Comparison of ENCODE assay signal across 16 cellular contexts in the genomic region with DNA sequence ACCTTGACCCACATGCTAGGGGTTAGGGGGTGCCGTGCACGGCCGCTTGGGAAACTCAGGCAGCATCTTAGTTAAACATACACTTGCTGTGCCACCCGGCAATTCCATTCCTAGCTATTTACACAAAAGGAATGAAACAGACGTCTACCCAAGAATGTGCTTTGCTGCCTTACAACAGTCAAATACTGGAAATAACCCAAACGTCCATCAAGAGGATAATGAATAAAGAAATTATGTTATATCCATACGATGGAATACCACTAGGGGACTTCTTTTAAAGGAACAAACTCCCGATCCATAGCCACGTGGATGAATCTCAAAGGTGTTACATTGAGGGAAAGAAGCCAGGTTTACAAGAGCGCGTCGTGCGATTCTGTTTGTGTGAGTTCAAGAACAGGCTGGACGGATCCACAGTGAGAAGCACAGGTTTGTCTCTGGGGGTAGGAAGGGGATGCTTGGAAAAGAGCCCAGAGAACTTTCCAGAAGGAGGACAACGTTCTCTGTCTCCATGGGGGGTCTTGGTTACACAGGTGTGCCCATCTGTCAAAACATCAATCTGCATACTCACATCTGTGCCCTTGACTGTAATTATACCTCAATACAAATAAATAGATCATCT. TPM values are rescaled to one million over a fixed set of nuclear protein-coding genes. Genes with fewer than 3 reads are reported as not detected.
DNase-seq lines count a peak whose midpoint lies in the region; ATAC-seq and TF ChIP-seq lines count a peak whose summit lies in the region.
"Had no signal": no experiment of that assay in that cellular context is flagged by ENCODE, and none has a peak within 500 bp of the region (broad histone marks: within the 10 kb centered on the region; RNA-seq: fewer than 3 reads in every experiment).

No MANE protein-coding gene starts in this region.

- 90% methylated on average over 13 of the region's 15 CpGs for WGBS in mesenchymal stem cell

- H3K4me1 ChIP-seq in mesenchymal stem cell (ENCODE audit: control insufficient read depth, insufficient read depth, low read depth, low read length) = peaks cover 13% of the 10 kb centered on the region

- no peak overlapping the region for H3K27ac Mint-ChIP-seq in activated naive CD8-positive, alpha-beta T cell treated with anti-CD3 and anti-CD28 coated beads for 36 hours
- H3K27ac Mint-ChIP-seq: T-helper 1 cell treated with Interleukin-12 subunit alpha and Interleukin-12 subunit beta and Interleukin-4 antibody, amounts not matched to agents 30 μg/mL and 1 μg/mL, for 36 hours had no signal

- peak overlapping the region; percentile 45 for H3K9ac ChIP-seq in mesenchymal stem cell (ENCODE audit: low read length)

- CTCF ChIA-PET in BJ (lab: Yijun Ruan, JAX) = interaction anchor here (1.0 kb wide), 1 partner anchor 10 kb away, joined by 4 read pairs; no protein-coding TSS in a partner anchor

- no peak overlapping the region for H3K4me3 ChIP-seq in BJ (ENCODE audit: low read depth, low read length)
- H3K4me3 ChIP-seq in mesenchymal stem cell (ENCODE audit: insufficient read depth in 1 of 2, low read depth in 1 of 2, low read length in 2 of 2) = no peak overlapping the region
- H3K4me3 ChIP-seq: esophagus squamous epithelium, prostate gland had no signal

- no peak overlapping the region for H4K91ac ChIP-seq in mesenchymal stem cell (ENCODE audit: low read length)

- no peaks in the 10 kb centered on the region for H3K36me3 Mint-ChIP-seq in activated naive CD8-positive, alpha-beta T cell treated with anti-CD3 and anti-CD28 coated beads for 36 hours

- no peak overlapping the region for H3K4me3 Mint-ChIP-seq in activated naive CD8-positive, alpha-beta T cell treated with anti-CD3 and anti-CD28 coated beads for 36 hours
- H3K4me3 Mint-ChIP-seq: T-helper 1 cell treated with Interleukin-12 subunit alpha and Interleukin-12 subunit beta and Interleukin-4 antibody, amounts not matched to agents 30 μg/mL and 1 μg/mL, for 36 hours had no signal

- 0 out of 2 replicates have a peak, but pooled peaks have one; percentile 6 for TF ChIP-seq CTCF in BJ (IDR thresholded peaks at IDR 0.05; ENCODE audit: insufficient read depth, low read depth, low read length)

- no peak overlapping the region for H3K14ac ChIP-seq in mesenchymal stem cell (ENCODE audit: low read length in 2 of 2)

- H3K27ac ChIP-seq in mesenchymal stem cell (ENCODE audit: low read length, poor library complexity, severe bottlenecking) = no peak overlapping the region
- H3K27ac ChIP-seq: esophagus squamous epithelium, prostate gland had no signal

- no peak overlapping the region for H2BK12ac ChIP-seq in mesenchymal stem cell (ENCODE audit: low read length in 2 of 2)

- no peak overlapping the region for H3K4me2 ChIP-seq in mesenchymal stem cell (ENCODE audit: low read length, poor library complexity, severe bottlenecking)

- peaks cover 5% of the 10 kb centered on the region for H3K4me1 Mint-ChIP-seq in activated naive CD8-positive, alpha-beta T cell treated with anti-CD3 and anti-CD28 coated beads for 36 hours

- H3K27me3 Mint-ChIP-seq in activated naive CD8-positive, alpha-beta T cell treated with anti-CD3 and anti-CD28 coated beads for 36 hours = no peaks in the 10 kb centered on the region

- H3K79me1 ChIP-seq in mesenchymal stem cell (replicated peaks; ENCODE audit: low read length, poor library complexity, severe bottlenecking) = no peaks in the 10 kb centered on the region

- POLR2A ChIA-PET in BJ (lab: Charles Lee) = no interaction called here

- H3K4ac ChIP-seq in mesenchymal stem cell (ENCODE audit: low read depth in 1 of 2, low read length in 2 of 2) = no peak overlapping the region

- no peak overlapping the region for H3K23ac ChIP-seq in mesenchymal stem cell (ENCODE audit: low read length in 2 of 2)

- H3K9me3 Mint-ChIP-seq in activated naive CD8-positive, alpha-beta T cell treated with anti-CD3 and anti-CD28 coated beads for 36 hours = peaks cover 2% of the 10 kb centered on the region

- H2BK5ac ChIP-seq in mesenchymal stem cell (ENCODE audit: low read depth, low read length, poor library complexity, severe bottlenecking) = peak overlapping the region; percentile 33

- peaks cover 2% of the 10 kb centered on the region; the same call in 1 of the 2 replicates for H3K27me3 ChIP-seq in BJ (ENCODE audit: control insufficient read depth, insufficient read depth, low read length)
- H3K27me3 ChIP-seq in mesenchymal stem cell (ENCODE audit: control insufficient read depth in 1 of 2, insufficient read depth in 1 of 2, low read length in 2 of 2) = peaks cover 7 to 20% of the 10 kb centered on the region in 2 experiments

- H2AK5ac ChIP-seq in mesenchymal stem cell (ENCODE audit: low read length, severe bottlenecking) = no peak overlapping the region

- H2BK120ac ChIP-seq in mesenchymal stem cell (ENCODE audit: low read depth, low read length) = no peak overlapping the region

- no peaks in the 10 kb centered on the region for H3K9me3 ChIP-seq in mesenchymal stem cell (ENCODE audit: control insufficient read depth, low read length)
- H3K9me3 ChIP-seq: esophagus squamous epithelium, prostate gland had no signal

- H2AFZ ChIP-seq in mesenchymal stem cell (ENCODE audit: low read depth, low read length) = no peak overlapping the region

- H2BK15ac ChIP-seq in mesenchymal stem cell (ENCODE audit: low read depth, poor library complexity, severe bottlenecking) = no peak overlapping the region

- DNase-seq in BJ (ENCODE audit: low read depth) (no peak), NCI-H1417 (lab: John Stamatoyannopoulos, UW) (peak in 2 of 3 experiments; percentile 87 to 98), astrocyte of the hippocampus (ENCODE audit: low read depth, low spot score) (peak; percentile 37), mesenchymal stem cell (no peak), KG1 (lab: John Stamatoyannopoulos, UW) (no peak)
- DNase-seq in activated naive CD8-positive, alpha-beta T cell treated with anti-CD3 and anti-CD28 coated beads for 36 hours = no peak
- no peak for DNase-seq in activated CD8-positive, alpha-beta memory T cell treated with anti-CD3 and anti-CD28 coated beads, Interleukin-2, amount 50 U/mL, for 48 hours
- DNase-seq: activated CD4-positive, alpha-beta T cell treated with anti-CD3 and anti-CD28 coated beads, Interleukin-2, amount 50 U/mL, for 48 hours; activated gamma-delta T cell treated with Interleukin-2 at 50 U/mL for 16 hours; esophagus squamous epithelium; NCI-H2107; stimulated activated CD4-positive, alpha-beta T cell treated with anti-CD3 and anti-CD28 coated beads, Interleukin-2, amount 100 ng/mL, for 48 hours; stimulated activated naive CD4-positive, alpha-beta T cell treated with Interleukin-2 at 50 U/mL for 16 hours had no signal

- H3K36me3 ChIP-seq in BJ (ENCODE audit: control insufficient read depth, insufficient read depth, low read length) (no peaks in the 10 kb centered on the region), mesenchymal stem cell (ENCODE audit: control insufficient read depth in 1 of 2, insufficient read depth in 2 of 2, low read depth in 1 of 2, low read length in 2 of 2) (peaks cover 0 to 5% of the 10 kb centered on the region in 2 experiments)
- H3K36me3 ChIP-seq: esophagus squamous epithelium, prostate gland had no signal

- H4K8ac ChIP-seq in mesenchymal stem cell (ENCODE audit: low read length) = no peak overlapping the region

- no peak overlapping the region for H3K18ac ChIP-seq in mesenchymal stem cell (ENCODE audit: low read depth in 1 of 2, low read length in 2 of 2)

- no peak for ATAC-seq in HG02938 (IDR thresholded peaks at IDR 0.05; ENCODE audit: unreplicated experiment)

RNA-seq across cellular contexts. Expression of a gene that starts 41.8 kb away (rescaled TPM):
- 8.4 and 12.1 TPM in 2 replicates for polyA plus RNA-seq in BJ (2011; rRNA removed)
- polyA minus RNA-seq in BJ (2011; rRNA and poly(A)+ RNA removed) = 5.6 and 7.7 TPM in 2 replicates
- 6.6 TPM for polyA plus RNA-seq in mesenchymal stem cell (2013, experiment 1 of 2)
- 7.0 TPM for polyA plus RNA-seq in mesenchymal stem cell (2013, experiment 2 of 2)
- total RNA-seq in activated naive CD8-positive, alpha-beta T cell treated with anti-CD3 and anti-CD28 coated beads for 36 hours = 10 to 100 TPM; 15.3 to 16.2 TPM

Comparison
In these comparisons a context has a peak if more than half of its experiments do, and no peak if none do; other contexts are left out.
1. DNase-seq: peak in NCI-H1417 (2 of 3) and astrocyte of the hippocampus (single experiment); none in BJ (single experiment), mesenchymal stem cell (single experiment), KG1 (single experiment), activated naive CD8-positive, alpha-beta T cell treated with anti-CD3 and anti-CD28 coated beads for 36 hours (single experiment) and activated CD8-positive, alpha-beta memory T cell treated with anti-CD3 and anti-CD28 coated beads, Interleukin-2, amount 50 U/mL, for 48 hours (single experiment).